Comparison of ENCODE assay signal across 22 cellular contexts in genomic region chr7:22808140-22808539, GRCh38.
"Had no signal": no experiment of that assay in that cellular context is flagged by ENCODE, and none has a peak within 500 bp of the region (broad histone marks: within the 10 kb centered on the region; RNA-seq: fewer than 3 reads in every experiment).

No MANE protein-coding gene starts in this region.

- ATAC-seq: activated T-cell treated with anti-CD3 and anti-CD28 coated beads, Interleukin-2, amount 50 U/mL, for 4 hours; PC-3; SK-N-SH treated with all-trans-retinoic acid at 6 μM for 48 hours had no signal

- H3K27me3 Mint-ChIP-seq: activated CD4-positive, alpha-beta memory T cell treated with anti-CD3 and anti-CD28 coated beads for 36 hours; activated naive CD8-positive, alpha-beta T cell had no signal

- H3K9me3 ChIP-seq: SJSA1 had no signal

- H3K27me3 ChIP-seq: brain microvascular endothelial cell, cardiac muscle cell, SJSA1 had no signal

- DNase-seq: activated CD4-positive, alpha-beta memory T cell treated with anti-CD3 and anti-CD28 coated beads for 36 hours; activated CD4-positive, alpha-beta T cell treated with anti-CD3 and anti-CD28 coated beads, Interleukin-2, amount 10 ng/mL, durations not matched to agents 7 days and 5 days; activated CD4-positive, CD25-positive, alpha-beta regulatory T cell treated with anti-CD3 and anti-CD28 coated beads, Interleukin-2, amount 50 U/mL, for 72 hours; activated CD8-positive, alpha-beta memory T cell treated with anti-CD3 and anti-CD28 coated beads for 24 hours; activated effector memory CD4-positive, alpha-beta T cell treated with anti-CD3 and anti-CD28 coated beads, Interleukin-2, amount 50 U/mL, for 16 hours; activated naive CD4-positive, alpha-beta T cell treated with anti-CD3 and anti-CD28 coated beads for 36 hours; activated T-cell treated with anti-CD3 and anti-CD28 coated beads, Interleukin-2, amount 50 U/mL, for 4 hours; brain microvascular endothelial cell; Kasumi-1; NCI-H1105 treated with DMSO at 0.1 percent for 48 hours; NCI-H1436 treated with DMSO at 0.1 percent for 48 hours; NCI-H187; NCI-H2081; NCI-H446; NCI-H524; PC-3; SHP77 had no signal

- H3K4me3 Mint-ChIP-seq: activated CD4-positive, alpha-beta memory T cell treated with anti-CD3 and anti-CD28 coated beads for 36 hours; activated CD4-positive, alpha-beta T cell treated with anti-CD3 and anti-CD28 coated beads, Interleukin-2, amount 10 ng/mL, durations not matched to agents 7 days and 5 days; activated naive CD4-positive, alpha-beta T cell treated with anti-CD3 and anti-CD28 coated beads for 36 hours; activated naive CD8-positive, alpha-beta T cell; activated T-cell treated with anti-CD3 and anti-CD28 coated beads, Interleukin-2, amount 50 U/mL, for 4 hours; T-helper 1 cell treated with Interleukin-12 subunit alpha and Interleukin-12 subunit beta and Interleukin-4 antibody, amounts not matched to agents 30 μg/mL and 1 μg/mL, for 36 hours had no signal

- H3K4me3 ChIP-seq: cardiac muscle cell, SJSA1 had no signal

- H3K9me3 Mint-ChIP-seq: activated CD4-positive, alpha-beta memory T cell treated with anti-CD3 and anti-CD28 coated beads for 36 hours; activated CD4-positive, alpha-beta T cell treated with anti-CD3 and anti-CD28 coated beads, Interleukin-2, amount 10 ng/mL, durations not matched to agents 7 days and 5 days; activated naive CD4-positive, alpha-beta T cell treated with anti-CD3 and anti-CD28 coated beads for 36 hours; activated T-cell treated with anti-CD3 and anti-CD28 coated beads, Interleukin-2, amount 50 U/mL, for 4 hours; T-helper 1 cell treated with Interleukin-12 subunit alpha and Interleukin-12 subunit beta and Interleukin-4 antibody, amounts not matched to agents 30 μg/mL and 1 μg/mL, for 36 hours had no signal

- H3K27ac Mint-ChIP-seq: activated CD4-positive, alpha-beta memory T cell treated with anti-CD3 and anti-CD28 coated beads for 36 hours; activated CD4-positive, alpha-beta T cell treated with anti-CD3 and anti-CD28 coated beads, Interleukin-2, amount 10 ng/mL, durations not matched to agents 7 days and 5 days; activated naive CD4-positive, alpha-beta T cell treated with anti-CD3 and anti-CD28 coated beads for 36 hours; activated naive CD8-positive, alpha-beta T cell; T-helper 1 cell treated with Interleukin-12 subunit alpha and Interleukin-12 subunit beta and Interleukin-4 antibody, amounts not matched to agents 30 μg/mL and 1 μg/mL, for 36 hours had no signal

- H3K36me3 Mint-ChIP-seq: activated naive CD8-positive, alpha-beta T cell had no signal

- H3K27ac ChIP-seq: brain microvascular endothelial cell, cardiac muscle cell, SJSA1 had no signal

- H3K4me1 ChIP-seq: SJSA1 had no signal
